ENCODE assay signal across 12 cellular contexts in the genomic region with DNA sequence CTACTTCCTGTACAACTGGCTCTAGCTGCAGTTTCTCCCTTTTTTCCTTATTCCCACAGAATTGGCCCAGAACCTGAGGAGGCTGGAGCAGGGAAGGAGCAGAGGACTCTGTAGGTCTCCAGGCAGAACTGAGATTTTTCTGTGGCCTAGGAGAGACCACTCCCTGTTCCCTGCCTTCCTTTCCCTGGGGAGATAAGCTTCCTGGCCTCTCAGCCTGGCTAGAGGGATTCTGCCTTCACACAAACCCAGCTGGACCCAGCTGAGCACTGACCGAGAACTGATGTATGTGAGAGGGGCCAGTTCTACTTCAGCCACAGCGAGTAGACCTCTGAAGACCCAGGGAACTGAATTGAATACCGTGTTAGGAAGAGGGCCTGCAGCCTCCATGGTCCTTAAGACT. TPM values are rescaled to one million over a fixed set of nuclear protein-coding genes. Genes with fewer than 3 reads are reported as not detected.
DNase-seq lines count a peak whose midpoint lies in the region; ATAC-seq and TF ChIP-seq lines count a peak whose summit lies in the region.
"Had no signal": no experiment of that assay in that cellular context is flagged by ENCODE, and none has a peak within 500 bp of the region (broad histone marks: within the 10 kb centered on the region; RNA-seq: fewer than 3 reads in every experiment).

No MANE protein-coding gene starts in this region.

- intact Hi-C loops in adrenal gland (cut with DNase I): no loop called here

- ATAC-seq in thoracic aorta (ENCODE audit: insufficient number of reproducible peaks, low FRiP score, low read depth) (peak; percentile 8), GM21390 (IDR thresholded peaks at IDR 0.05; ENCODE audit: unreplicated experiment) (no peak), HG03521 (IDR thresholded peaks at IDR 0.05; ENCODE audit: unreplicated experiment) (no peak)

- H3K36me3 ChIP-seq in adrenal gland (replicated peaks in 1 of 2): no peaks in the 10 kb centered on the region
- no peaks in the 10 kb centered on the region for H3K36me3 ChIP-seq in muscle layer of duodenum (ENCODE audit: control insufficient read depth in 1 of 2, insufficient read depth in 2 of 2, low read length in 2 of 2)
- no peaks in the 10 kb centered on the region for H3K36me3 ChIP-seq in thoracic aorta

- TF ChIP-seq POLR2A in adrenal gland (IDR thresholded peaks at IDR 0.05): no peak

- no peaks in the 10 kb centered on the region for H3K9me3 ChIP-seq in adrenal gland (replicated peaks in 1 of 3)
- H3K9me3 ChIP-seq in muscle layer of duodenum (ENCODE audit: control insufficient read depth in 1 of 2, low read length in 2 of 2): no peaks in the 10 kb centered on the region
- no peaks in the 10 kb centered on the region for H3K9me3 ChIP-seq in thoracic aorta

- H3K4me3 ChIP-seq in adrenal gland (no peak overlapping the region), fibroblast of pulmonary artery (replicated peaks; ENCODE audit: low read depth, low read length) (no peak overlapping the region), muscle layer of duodenum (ENCODE audit: low read depth in 1 of 2, low read length in 2 of 2) (peak overlapping the region; percentile 58 to 68), thoracic aorta (peak overlapping the region; percentile 67)

- H3K27ac ChIP-seq in adrenal gland: peak overlapping the region in 4 of 5 donors; percentile 41 to 84 (median 66)
- H3K27ac ChIP-seq in muscle layer of duodenum (ENCODE audit: low read length): peak overlapping the region; percentile 80
- peak overlapping the region; percentile 80 to 81 for H3K27ac ChIP-seq in thoracic aorta

- 51 to 73% (median 66%) methylated on average over 2 to 3 of the region's 3 CpGs for WGBS in adrenal gland, 4 donors

- DNase-seq in adrenal gland: no peak
- DNase-seq in fibroblast of pulmonary artery (ENCODE audit: low read depth): peak; percentile 63
- no peak for DNase-seq in thoracic aorta (ENCODE audit: low spot score)
- DNase-seq in NK-92 (lab: John Stamatoyannopoulos, UW; ENCODE audit: unreplicated experiment): no peak
- DNase-seq in AML-193 (lab: John Stamatoyannopoulos, UW): no peak
- DNase-seq: activated CD4-positive, alpha-beta T cell treated with anti-CD3 and anti-CD28 coated beads for 1 hour; activated naive CD4-positive, alpha-beta T cell treated with anti-CD3 and anti-CD28 coated beads, Interleukin-2, amount 50 U/mL, for 16 hours; DMS 273 treated with DMSO at 0.1 percent for 48 hours; NCI-H146 had no signal

- TF ChIP-seq CTCF in adrenal gland (IDR thresholded peaks at IDR 0.05): no peak
- TF ChIP-seq CTCF in fibroblast of pulmonary artery (IDR thresholded peaks at IDR 0.05; ENCODE audit: low read length, missing control alignments): no peak
- TF ChIP-seq CTCF in thoracic aorta (IDR thresholded peaks at IDR 0.05): no peak

- H3K4me1 ChIP-seq in adrenal gland (replicated peaks in 1 of 2) (peaks cover 13 to 37% of the 10 kb centered on the region in 2 donors), muscle layer of duodenum (ENCODE audit: control insufficient read depth in 1 of 2, insufficient read depth in 2 of 2, low read length in 2 of 2) (peaks cover 20 to 38% of the 10 kb centered on the region in 2 donors), thoracic aorta (ENCODE audit: control insufficient read depth in 1 of 2, low read depth in 2 of 2) (peaks cover 22 to 85% of the 10 kb centered on the region in 2 donors)

- no peaks in the 10 kb centered on the region for H3K27me3 ChIP-seq in adrenal gland
- no peaks in the 10 kb centered on the region for H3K27me3 ChIP-seq in muscle layer of duodenum (ENCODE audit: low read depth, low read length)
- H3K27me3 ChIP-seq in thoracic aorta (replicated peaks; ENCODE audit: insufficient read depth): no peaks in the 10 kb centered on the region

RNA-seq across cellular contexts. Expression of gene RUSC2, which starts 48.0 kb away (rescaled TPM):
- total RNA-seq in adrenal gland (10 to 100 TPM; 13.4 to 42.0 (median 31.2) TPM), thoracic aorta (100 to 1,000 TPM in 1 of 2 donors, 10 to 100 TPM in 1; 89.8 to 124 TPM)
- 10 to 100 TPM; 14.6 to 66.8 (median 40.6) TPM for polyA plus RNA-seq in adrenal gland

Comparison
In these comparisons a context has a peak if more than half of its experiments do, and no peak if none do; other contexts are left out.
1. H3K4me3 ChIP-seq: peak in muscle layer of duodenum (2 of 2) and thoracic aorta (single experiment); none in adrenal gland (0 of 4) and fibroblast of pulmonary artery (single experiment).
2. Peak in every context shown above with its lines, with median percentiles within 50 percentile points of each other: H3K27ac ChIP-seq.